In genomic region chr7:135747366-135747765, GRCh38 we compare ENCODE assay signal across 27 cellular contexts. TPM values are rescaled to one million over a fixed set of nuclear protein-coding genes. Genes with fewer than 3 reads are reported as not detected.
DNase-seq lines count a peak whose midpoint lies in the region; ATAC-seq and TF ChIP-seq lines count a peak whose summit lies in the region.
"Had no signal": no experiment of that assay in that cellular context is flagged by ENCODE, and none has a peak within 500 bp of the region (broad histone marks: within the 10 kb centered on the region; RNA-seq: fewer than 3 reads in every experiment).

No MANE protein-coding gene starts in this region.

- no peaks in the 10 kb centered on the region for H3K27me3 ChIP-seq in IMR-90 (ENCODE audit: control insufficient read depth, insufficient read depth, low read length)
- no peaks in the 10 kb centered on the region for H3K27me3 ChIP-seq in muscle layer of duodenum (ENCODE audit: low read depth, low read length)
- no peaks in the 10 kb centered on the region for H3K27me3 ChIP-seq in upper lobe of right lung
- no peaks in the 10 kb centered on the region for H3K27me3 ChIP-seq in PC-9 (ENCODE audit: insufficient read depth, low read depth)
- H3K27me3 ChIP-seq: adrenal gland, cardiac muscle cell, gastrocnemius medialis, stomach had no signal

- peak overlapping the region; percentile 4 for H2AFZ ChIP-seq in IMR-90 (replicated peaks; ENCODE audit: low read length, poor library complexity)
- H2AFZ ChIP-seq in PC-9 = no peak overlapping the region

- peak overlapping the region; percentile 57; the same call in 1 of the 3 replicates for H2BK15ac ChIP-seq in IMR-90 (ENCODE audit: low read depth, low read length)

- TF ChIP-seq POLR2A in IMR-90 (IDR thresholded peaks at IDR 0.05; ENCODE audit: low read depth, low read length) = no peak

- no peak for DNase-seq in IMR-90
- DNase-seq in epithelial cell of prostate (ENCODE audit: low read depth, low spot score) = no peak
- DNase-seq in upper lobe of right lung = no peak
- no peak for DNase-seq in head of caudate nucleus
- DNase-seq in PC-9 = no peak
- no peak for DNase-seq in activated naive CD8-positive, alpha-beta T cell treated with anti-CD3 and anti-CD28 coated beads for 36 hours
- DNase-seq: activated effector memory CD4-positive, alpha-beta T cell treated with anti-CD3 and anti-CD28 coated beads, Interleukin-2, amount 50 U/mL, for 16 hours; adrenal gland; AML-193; dermis blood vessel endothelial cell; DMS53; gastrocnemius medialis; GF-D8; NCI-H146; NCI-H524 treated with DMSO at 0.1 percent for 48 hours; occipital lobe; stimulated activated CD4-positive, alpha-beta T cell treated with anti-CD3 and anti-CD28 coated beads, Interleukin-15, amount 100 ng/mL, for 24 hours; stomach had no signal

- peaks cover 3% of the 10 kb centered on the region for H3K27me3 Mint-ChIP-seq in activated naive CD8-positive, alpha-beta T cell treated with anti-CD3 and anti-CD28 coated beads for 36 hours

- TF ChIP-seq CTCF in IMR-90 (conservative IDR thresholded peaks at IDR 0.05; ENCODE audit: low read depth, low read length) (no peak), upper lobe of right lung (IDR thresholded peaks at IDR 0.05) (no peak), PC-9 (conservative IDR thresholded peaks at IDR 0.05) (no peak)

- 100% methylated on average over 1 of the region's 8 CpGs; no CpG with 5 or more reads in 1 of the 2 experiments for WGBS in IMR-90 (ENCODE audit: extremely low coverage in 2 of 2, insufficient read length in 1 of 2), 2 experiments

- CTCF ChIA-PET in IMR-90 (lab: Yijun Ruan, JAX) = no interaction called here
- CTCF ChIA-PET in PC-9 (lab: Charles Lee) = no interaction called here

- H3K36me3 ChIP-seq in IMR-90 (ENCODE audit: control insufficient read depth, insufficient read depth, low read length) (no peaks in the 10 kb centered on the region), muscle layer of duodenum (ENCODE audit: control insufficient read depth in 1 of 2, insufficient read depth in 2 of 2, low read length in 2 of 2) (no peaks in the 10 kb centered on the region), upper lobe of right lung (no peaks in the 10 kb centered on the region), PC-9 (ENCODE audit: low read depth) (no peaks in the 10 kb centered on the region)
- H3K36me3 ChIP-seq: adrenal gland, cardiac muscle cell, gastrocnemius medialis, stomach had no signal

- H3K14ac ChIP-seq in IMR-90 (replicated peaks; ENCODE audit: low read depth, low read length) = peak overlapping the region; percentile 5; the same call in 1 of the 2 replicates

- no peaks in the 10 kb centered on the region for H3K9me2 ChIP-seq in PC-9 (ENCODE audit: insufficient read depth)

- dilution Hi-C loops in IMR-90 (cut with HindIII; ENCODE audit: low sequenced_read_pairs, unreplicated experiment) = no loop called here

- no peak for ATAC-seq in IMR-90 (ENCODE audit: low read depth)
- ATAC-seq in upper lobe of right lung = no peak
- ATAC-seq: gastrocnemius medialis, HCT116, K562, SK-N-SH treated with all-trans-retinoic acid at 6 μM for 48 hours had no signal

- peak overlapping the region; percentile 37 for H4K91ac ChIP-seq in IMR-90 (ENCODE audit: insufficient read depth, low read depth, low read length)

- no peak overlapping the region for H3K23ac ChIP-seq in IMR-90 (ENCODE audit: low read depth, low read length)

- peak overlapping the region; percentile 44; the same call in 1 of the 2 replicates for H3K27ac ChIP-seq in IMR-90 (ENCODE audit: insufficient read depth, low read length)
- H3K27ac ChIP-seq in epithelial cell of prostate = peak overlapping the region; percentile 99
- no peak overlapping the region for H3K27ac ChIP-seq in muscle layer of duodenum (ENCODE audit: low read length)
- no peak overlapping the region for H3K27ac ChIP-seq in upper lobe of right lung
- no peak overlapping the region for H3K27ac ChIP-seq in PC-9
- H3K27ac ChIP-seq: cardiac muscle cell, gastrocnemius medialis had no signal

- peak overlapping the region; percentile 63 for H2AK5ac ChIP-seq in IMR-90 (ENCODE audit: low read depth, low read length)

- H3K4me3 ChIP-seq in IMR-90 (ENCODE audit: insufficient read depth, low read depth, low read length) (no peak overlapping the region), muscle layer of duodenum (ENCODE audit: low read depth in 1 of 2, low read length in 2 of 2) (peak overlapping the region; percentile 35 to 38), upper lobe of right lung (peak overlapping the region; percentile 40), PC-9 (no peak overlapping the region)
- H3K4me3 ChIP-seq: adrenal gland, cardiac muscle cell, gastrocnemius medialis, K562 had no signal

- H4K20me1 ChIP-seq in IMR-90 (ENCODE audit: insufficient read depth, low read length) (no peaks in the 10 kb centered on the region), PC-9 (ENCODE audit: insufficient read depth) (no peaks in the 10 kb centered on the region)

- no peaks in the 10 kb centered on the region for H3K9me3 Mint-ChIP-seq in activated naive CD8-positive, alpha-beta T cell treated with anti-CD3 and anti-CD28 coated beads for 36 hours
- H3K9me3 Mint-ChIP-seq: memory B cell had no signal

- peak overlapping the region in 1 of 2 experiments; percentile 46; a peak in 2 of 4 replicates for H4K8ac ChIP-seq in IMR-90 (ENCODE audit: low read depth in 2 of 2, low read length in 2 of 2)

- no peak for TF ChIP-seq RAD21 in IMR-90 (IDR thresholded peaks at IDR 0.05; ENCODE audit: low read length)

- in situ Hi-C loops in IMR-90 (cut with MboI; ENCODE audit: low sequenced_read_pairs) = no loop called here

- H2BK120ac ChIP-seq in IMR-90 (ENCODE audit: low read depth, low read length) = peak overlapping the region; percentile 83

- intact Hi-C loops in IMR-90 (cut with micrococcal nuclease) (no loop called here), upper lobe of right lung (cut with DNase I) (no loop called here), head of caudate nucleus (cut with DNase I) (no loop called here), PC-9 (cut with micrococcal nuclease; ENCODE audit: unreplicated experiment) (loop anchor here (5.0 kb wide), 1 partner anchor 35 kb away; no protein-coding TSS in a partner anchor)

- H3K9me1 ChIP-seq in IMR-90 (ENCODE audit: insufficient read depth, low read length) = peaks cover 25% of the 10 kb centered on the region

- POLR2A ChIA-PET in IMR-90 (lab: Charles Lee; ENCODE audit: unreplicated experiment) (no interaction called here), PC-9 (lab: Charles Lee; ENCODE audit: unreplicated experiment) (no interaction called here)

- peaks cover 24% of the 10 kb centered on the region for H3K4me1 ChIP-seq in IMR-90 (ENCODE audit: control insufficient read depth, insufficient read depth, low read length)
- peaks cover 0 to 5% of the 10 kb centered on the region in 2 donors for H3K4me1 ChIP-seq in muscle layer of duodenum (ENCODE audit: control insufficient read depth in 1 of 2, insufficient read depth in 2 of 2, low read length in 2 of 2)
- peaks cover 5% of the 10 kb centered on the region for H3K4me1 ChIP-seq in upper lobe of right lung
- H3K4me1 ChIP-seq in PC-9 (replicated peaks; ENCODE audit: insufficient read depth) = peaks cover 38% of the 10 kb centered on the region

- H3K36me3 Mint-ChIP-seq in activated naive CD8-positive, alpha-beta T cell treated with anti-CD3 and anti-CD28 coated beads for 36 hours = no peaks in the 10 kb centered on the region
- H3K36me3 Mint-ChIP-seq: memory B cell had no signal

- H3K4ac ChIP-seq in IMR-90 (ENCODE audit: low read depth, low read length) = peak overlapping the region; percentile 63

- H3K79me2 ChIP-seq in PC-9 (ENCODE audit: low read depth) = no peaks in the 10 kb centered on the region

- H4K5ac ChIP-seq in IMR-90 (ENCODE audit: low read depth, low read length) = peak overlapping the region; percentile 44; the same call in 1 of the 2 replicates

- no peak overlapping the region for H3K4me2 ChIP-seq in IMR-90 (ENCODE audit: low read depth, low read length)
- H3K4me2 ChIP-seq in PC-9 = no peak overlapping the region

- H2BK5ac ChIP-seq in IMR-90 (ENCODE audit: low read depth, low read length, poor library complexity, severe bottlenecking) = peak overlapping the region; percentile 43

- no peak overlapping the region for H3K9ac ChIP-seq in IMR-90 (ENCODE audit: low read depth, low read length)

- peaks cover 0 to 9% of the 10 kb centered on the region in 2 experiments; a peak in 1 of 4 replicates for H3K79me1 ChIP-seq in IMR-90 (ENCODE audit: low read depth in 1 of 2, low read length in 2 of 2)

- peaks cover 36% of the 10 kb centered on the region; the same call in 1 of the 2 replicates for H3F3A ChIP-seq in PC-9 (ENCODE audit: insufficient read depth, low read depth)

- no peak overlapping the region for H3K4me3 Mint-ChIP-seq in activated naive CD8-positive, alpha-beta T cell treated with anti-CD3 and anti-CD28 coated beads for 36 hours
- H3K4me3 Mint-ChIP-seq: memory B cell had no signal

- H3K18ac ChIP-seq in IMR-90 (ENCODE audit: low read depth, low read length) = peak overlapping the region; percentile 54; the same call in 1 of the 2 replicates

- H2BK20ac ChIP-seq in IMR-90 (ENCODE audit: low read depth, low read length) = peak overlapping the region; percentile 85

- H3K27ac Mint-ChIP-seq in activated naive CD8-positive, alpha-beta T cell treated with anti-CD3 and anti-CD28 coated beads for 36 hours = no peak overlapping the region
- H3K27ac Mint-ChIP-seq: memory B cell had no signal

- BruUV-seq in IMR-90 (replicated peaks; lab: Mats Ljungman, UMichigan) (no TSS peak), PC-9 (replicated peaks; lab: Mats Ljungman, UMichigan) (no TSS peak)

- no peaks in the 10 kb centered on the region for H3K4me1 Mint-ChIP-seq in activated naive CD8-positive, alpha-beta T cell treated with anti-CD3 and anti-CD28 coated beads for 36 hours
- H3K4me1 Mint-ChIP-seq: memory B cell had no signal

- no peak overlapping the region for H3K56ac ChIP-seq in IMR-90 (ENCODE audit: extremely low read depth, insufficient read depth, low read length)

- H3K9me3 ChIP-seq in IMR-90 (ENCODE audit: control insufficient read depth, insufficient read depth, low read length) (no peaks in the 10 kb centered on the region), muscle layer of duodenum (ENCODE audit: control insufficient read depth in 1 of 2, low read length in 2 of 2) (no peaks in the 10 kb centered on the region), upper lobe of right lung (no peaks in the 10 kb centered on the region), PC-9 (ENCODE audit: insufficient read depth, low read depth) (no peaks in the 10 kb centered on the region)
- H3K9me3 ChIP-seq: adrenal gland, gastrocnemius medialis, stomach had no signal

- H2AK9ac ChIP-seq in IMR-90 (replicated peaks; ENCODE audit: low read depth, low read length, poor library complexity) = peak overlapping the region; percentile 65

RNA-seq across cellular contexts. Expression of gene FAM180A, which starts 1.2 kb away (rescaled TPM):
- 1.3 and 1.4 TPM in 2 replicates for total RNA-seq in IMR-90 (2012; rRNA removed)
- 2.0 and 2.2 TPM in 2 replicates for polyA plus RNA-seq in IMR-90 (2012; rRNA removed)
- polyA plus RNA-seq in IMR-90 (2012; cell fraction: cytosol; rRNA removed) = 0.35 and 1.9 TPM in 2 replicates
- 0.73 and 1.5 TPM in 2 replicates for polyA plus RNA-seq in IMR-90 (2012; cell fraction: nucleus; rRNA removed; ENCODE audit: low replicate concordance)
- total RNA-seq in upper lobe of right lung = 6.8 TPM
- not detected in 2 replicates for total RNA-seq in PC-9 (2021)
- total RNA-seq in activated naive CD8-positive, alpha-beta T cell treated with anti-CD3 and anti-CD28 coated beads for 36 hours = not detected
- total RNA-seq: cardiac muscle cell; dermis blood vessel endothelial cell; K562; kidney epithelial cell; occipital lobe; T-helper 2 cell treated with Interferon-gamma antibody and Interleukin-4, amounts not matched to agents 100 ng/mL and 5 ng/mL, for 36 hours had no signal
- polyA plus RNA-seq: cardiac muscle cell, K562 had no signal

RNA-seq across cellular contexts. Expression of gene SLC13A4, which starts 19.4 kb away (rescaled TPM):
- total RNA-seq in IMR-90 (2012; rRNA removed) = 0.56 TPM in 1 of 2 replicates, not detected in the other
- 0.10 TPM in 1 of 2 replicates, not detected in the other for polyA plus RNA-seq in IMR-90 (2012; rRNA removed)
- 0.12 and 0.23 TPM in 2 replicates for polyA plus RNA-seq in IMR-90 (2012; cell fraction: cytosol; rRNA removed)
- 0.16 and 0.32 TPM in 2 replicates for polyA plus RNA-seq in IMR-90 (2012; cell fraction: nucleus; rRNA removed; ENCODE audit: low replicate concordance)
- not detected for total RNA-seq in upper lobe of right lung
- total RNA-seq in PC-9 (2021) = not detected in 2 replicates
- total RNA-seq in activated naive CD8-positive, alpha-beta T cell treated with anti-CD3 and anti-CD28 coated beads for 36 hours = not detected
- total RNA-seq: dermis blood vessel endothelial cell; gastrocnemius medialis; RPMI7951; stomach; T-helper 2 cell treated with Interferon-gamma antibody and Interleukin-4, amounts not matched to agents 100 ng/mL and 5 ng/mL, for 36 hours had no signal

Comparison
In these comparisons a context has a peak if more than half of its experiments do, and no peak if none do; other contexts are left out.
1. H3K27ac ChIP-seq: peak in IMR-90 (single experiment) and epithelial cell of prostate (single experiment); none in muscle layer of duodenum (single experiment), upper lobe of right lung (single experiment) and PC-9 (single experiment).
2. H3K4me3 ChIP-seq: peak in muscle layer of duodenum (2 of 2) and upper lobe of right lung (single experiment); none in IMR-90 (single experiment) and PC-9 (single experiment).